ENCODE assay signal across 21 cellular contexts in the genomic region with DNA sequence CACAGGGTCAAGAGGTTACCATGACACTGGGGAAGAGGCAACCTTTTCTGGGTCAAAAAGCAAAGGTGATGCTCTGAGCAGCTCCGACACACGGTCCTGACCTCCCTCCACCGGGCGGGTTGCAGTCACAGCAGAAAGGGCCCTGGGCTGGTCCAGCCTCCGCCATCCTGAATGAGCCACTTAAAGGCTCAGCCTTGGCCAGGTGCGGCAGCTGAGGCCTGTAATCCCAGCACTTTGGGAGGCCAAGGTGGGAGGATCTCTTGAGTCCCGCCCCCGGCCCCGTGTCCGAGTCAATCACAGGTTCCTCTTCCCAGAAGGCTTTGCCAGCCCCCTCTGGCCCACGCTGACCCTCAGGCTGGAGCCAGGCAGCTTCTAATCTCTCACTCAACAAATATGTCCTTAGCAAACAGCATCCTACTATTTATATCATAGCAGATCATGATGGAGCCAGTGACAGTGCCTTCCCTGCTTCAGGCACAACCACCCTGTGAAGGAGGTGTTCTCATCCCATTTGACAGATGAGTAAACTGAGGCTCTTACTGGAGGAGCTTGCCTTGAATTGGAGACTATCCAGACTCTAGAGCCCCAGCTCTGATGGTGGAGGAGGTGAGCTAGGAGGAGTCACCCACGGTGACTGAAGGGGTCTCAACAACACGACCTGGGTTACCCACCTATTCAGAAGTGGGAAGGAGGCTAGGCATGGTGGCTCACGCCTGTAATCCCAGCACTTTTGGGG.
DNase-seq lines count a peak whose midpoint lies in the region; ATAC-seq, FAIRE-seq and TF ChIP-seq lines count a peak whose summit lies in the region.
"Had no signal": no experiment of that assay in that cellular context is flagged by ENCODE, and none has a peak within 500 bp of the region (broad histone marks: within the 10 kb centered on the region; RNA-seq: fewer than 3 reads in every experiment).

No MANE protein-coding gene starts in this region.

- in situ Hi-C loops in HepG2 (cut with HindIII; ENCODE audit: extremely low pct_ligation_motif_present, low pct_unique_long_range_greater_than_20kb) (no loop called here), K562 (cut with MboI) (no loop called here)

- H3K4me1 Mint-ChIP-seq in neural progenitor cell, result peaks cover 24% of the 10 kb centered on the region
- no peaks in the 10 kb centered on the region for H3K4me1 Mint-ChIP-seq in T-cell

- DNase-seq in HepG2 (ENCODE audit: low spot score) (no peak), right lobe of liver (no peak), K562 (ENCODE audit: extremely low read depth in 1 of 4, low spot score in 3 of 4) (no peak), neural progenitor cell (ENCODE audit: low spot score) (no peak), upper lobe of right lung (no peak), T-cell (no peak)
- no peak for DNase-seq in activated naive CD4-positive, alpha-beta T cell treated with Interleukin-2 at 50 U/mL for 16 hours
- no peak for DNase-seq in activated CD4-positive, CD25-positive, alpha-beta regulatory T cell (lab: John Stamatoyannopoulos, UW)
- DNase-seq: activated CD8-positive, alpha-beta T cell treated with anti-CD3 and anti-CD28 coated beads for 36 hours; activated T-cell treated with anti-CD3 and anti-CD28 coated beads, Interleukin-2, amount 50 U/mL, for 24 hours; CD4-positive, alpha-beta T cell; DMS153; effector memory CD8-positive, alpha-beta T cell; NCI-H1436 treated with DMSO at 0.1 percent for 48 hours; NCI-H2171 treated with DMSO at 0.1 percent for 48 hours; NCI-H774; PC-9; stimulated activated CD4-positive, alpha-beta T cell treated with anti-CD3 and anti-CD28 coated beads, Interleukin-12 subunit alpha, Interleukin-12 subunit beta, amount 100 ng/mL, for 4 hours had no signal

- H2AFZ ChIP-seq in HepG2 (ENCODE audit: low read length), result no peak overlapping the region
- no peak overlapping the region for H2AFZ ChIP-seq in K562 (ENCODE audit: low read depth, low read length)
- H2AFZ ChIP-seq in neural progenitor cell (replicated peaks), result no peak overlapping the region
- H2AFZ ChIP-seq: PC-9 had no signal

- no peaks in the 10 kb centered on the region for H3K9me1 ChIP-seq in K562 (ENCODE audit: control insufficient read depth, insufficient read depth, low read length)

- H3K27me3 ChIP-seq in HepG2 (ENCODE audit: control insufficient read depth in 1 of 2, insufficient read depth in 2 of 2, low read length in 2 of 2) (no peaks in the 10 kb centered on the region), right lobe of liver (no peaks in the 10 kb centered on the region), K562 (ENCODE audit: control insufficient read depth in 2 of 2, insufficient read depth in 2 of 2, low read length in 2 of 2) (no peaks in the 10 kb centered on the region), neural progenitor cell (no peaks in the 10 kb centered on the region), upper lobe of right lung (no peaks in the 10 kb centered on the region)

- no peak for TF ChIP-seq RAD21 in HepG2 (CRISPR knock-in tag; IDR thresholded peaks at IDR 0.05)
- TF ChIP-seq RAD21 in K562 (CRISPR knock-in tag; conservative IDR thresholded peaks at IDR 0.05 in 1 of 2, IDR thresholded peaks at IDR 0.05 in 1 of 2), result no peak

- intact Hi-C loops in HepG2 (cut with micrococcal nuclease; ENCODE audit: unreplicated experiment) (no loop called here), right lobe of liver (cut with DNase I) (no loop called here), K562 (cut with micrococcal nuclease) (no loop called here), upper lobe of right lung (cut with DNase I) (no loop called here)

- H3K36me3 Mint-ChIP-seq in neural progenitor cell (peaks cover 15% of the 10 kb centered on the region), T-cell (peaks cover 13% of the 10 kb centered on the region)
- H3K36me3 Mint-ChIP-seq: activated naive CD8-positive, alpha-beta T cell had no signal

- CTCF ChIA-PET in HepG2 (lab: Yijun Ruan, JAX; ENCODE audit: low intra/inter-chr PET ratio, low total read pairs) (no interaction called here), K562 (lab: Yijun Ruan, JAX; ENCODE audit: low intra/inter-chr PET ratio) (no interaction called here), T-cell (lab: Charles Lee) (interaction anchor here in 1 of 2 donors (0.7 kb wide), 1 partner anchor 17 kb away, joined by 3 read pairs; no protein-coding TSS in a partner anchor)

- H3K4me2 ChIP-seq in HepG2 (ENCODE audit: low read depth, low read length) (no peak overlapping the region), K562 (ENCODE audit: insufficient read depth, low read length) (no peak overlapping the region), neural progenitor cell (no peak overlapping the region)
- H3K4me2 ChIP-seq: PC-9 had no signal

- peaks cover 4% of the 10 kb centered on the region for H3K27me3 Mint-ChIP-seq in neural progenitor cell (ENCODE audit: insufficient read depth, low read depth)
- H3K27me3 Mint-ChIP-seq in T-cell, result no peaks in the 10 kb centered on the region
- H3K27me3 Mint-ChIP-seq: activated CD8-positive, alpha-beta T cell treated with anti-CD3 and anti-CD28 coated beads for 36 hours; activated naive CD8-positive, alpha-beta T cell; activated T-cell treated with anti-CD3 and anti-CD28 coated beads, Interleukin-2, amount 50 U/mL, for 24 hours; CD4-positive, alpha-beta T cell; effector memory CD8-positive, alpha-beta T cell had no signal

- H4K20me1 ChIP-seq in HepG2 (ENCODE audit: insufficient read depth, low read length) (no peaks in the 10 kb centered on the region), K562 (replicated peaks; ENCODE audit: control insufficient read depth, insufficient read depth, low read length) (no peaks in the 10 kb centered on the region), neural progenitor cell (ENCODE audit: low read depth) (no peaks in the 10 kb centered on the region)

- TF ChIP-seq EP300 in HepG2 (IDR thresholded peaks at IDR 0.05; ENCODE audit: low read depth in 2 of 2, low read length in 2 of 2), result no peak
- no peak for TF ChIP-seq EP300 in HepG2 (CRISPR knock-in tag; IDR thresholded peaks at IDR 0.05; ENCODE audit: borderline replicate concordance)
- TF ChIP-seq EP300 in K562 (IDR thresholded peaks at IDR 0.05; ENCODE audit: low read length), result no peak

- peak overlapping the region; percentile 58 for H3K27ac Mint-ChIP-seq in neural progenitor cell
- no peak overlapping the region for H3K27ac Mint-ChIP-seq in T-cell
- H3K27ac Mint-ChIP-seq: activated CD8-positive, alpha-beta T cell treated with anti-CD3 and anti-CD28 coated beads for 36 hours; activated naive CD8-positive, alpha-beta T cell; activated T-cell treated with anti-CD3 and anti-CD28 coated beads, Interleukin-2, amount 50 U/mL, for 24 hours; CD4-positive, alpha-beta T cell had no signal

- no peak for ATAC-seq in HepG2
- ATAC-seq in right lobe of liver, result no peak
- ATAC-seq in K562, result no peak
- ATAC-seq in upper lobe of right lung, result no peak
- no peak for ATAC-seq in T-cell (replicated peaks in 1 of 4)
- ATAC-seq: activated CD8-positive, alpha-beta T cell treated with anti-CD3 and anti-CD28 coated beads for 36 hours; effector memory CD8-positive, alpha-beta T cell had no signal

- BruUV-seq in HepG2 (replicated peaks; lab: Mats Ljungman, UMichigan) (no TSS peak), K562 (replicated peaks; lab: Mats Ljungman, UMichigan) (no TSS peak)

- H3K4me3 Mint-ChIP-seq in neural progenitor cell (no peak overlapping the region), T-cell (no peak overlapping the region)
- H3K4me3 Mint-ChIP-seq: activated CD8-positive, alpha-beta T cell treated with anti-CD3 and anti-CD28 coated beads for 36 hours; activated naive CD8-positive, alpha-beta T cell; activated T-cell treated with anti-CD3 and anti-CD28 coated beads, Interleukin-2, amount 50 U/mL, for 24 hours; CD4-positive, alpha-beta T cell; effector memory CD8-positive, alpha-beta T cell; neural crest cell had no signal

- no peak overlapping the region for H3K4me3 ChIP-seq in HepG2 (replicated peaks in 1 of 3; ENCODE audit: insufficient read depth in 1 of 3, low read depth in 2 of 3, low read length in 3 of 3)
- H3K4me3 ChIP-seq in right lobe of liver, result no peak overlapping the region
- H3K4me3 ChIP-seq in K562, result no peak overlapping the region
- H3K4me3 ChIP-seq in neural progenitor cell, result no peak overlapping the region
- no peak overlapping the region for H3K4me3 ChIP-seq in upper lobe of right lung
- H3K4me3 ChIP-seq: PC-9 had no signal

- H3K9me3 Mint-ChIP-seq in neural progenitor cell (peaks cover 8% of the 10 kb centered on the region), T-cell (peaks cover 0 to 3% (median 0%) of the 10 kb centered on the region in 3 donors)
- H3K9me3 Mint-ChIP-seq: CD4-positive, alpha-beta T cell; effector memory CD8-positive, alpha-beta T cell had no signal

- no peak for TF ChIP-seq POLR2A in HepG2 (IDR thresholded peaks at IDR 0.05; ENCODE audit: insufficient read depth in 1 of 2, low read depth in 2 of 2, low read length in 2 of 2)
- TF ChIP-seq POLR2A in right lobe of liver (IDR thresholded peaks at IDR 0.05), result no peak
- TF ChIP-seq POLR2A in K562 (conservative IDR thresholded peaks at IDR 0.05), result no peak

- H3K27ac ChIP-seq in HepG2 (ENCODE audit: extremely low read length, insufficient read depth, low read length), result no peak overlapping the region
- no peak overlapping the region for H3K27ac ChIP-seq in right lobe of liver
- H3K27ac ChIP-seq in K562 (ENCODE audit: extremely low read depth, low read depth, low read length), result no peak overlapping the region
- H3K27ac ChIP-seq in neural progenitor cell, result no peak overlapping the region
- peak overlapping the region; percentile 17 for H3K27ac ChIP-seq in upper lobe of right lung
- H3K27ac ChIP-seq: PC-9 had no signal

- H3K4me1 ChIP-seq in HepG2 (ENCODE audit: insufficient read depth, low read length) (no peaks in the 10 kb centered on the region), right lobe of liver (no peaks in the 10 kb centered on the region), K562 (replicated peaks in 1 of 2; ENCODE audit: control insufficient read depth in 2 of 2, insufficient read depth in 2 of 2, low read length in 2 of 2) (peaks cover 0 to 19% of the 10 kb centered on the region in 2 experiments; a peak in 1 of 5 replicates), neural progenitor cell (peaks cover 11% of the 10 kb centered on the region), upper lobe of right lung (peaks cover 34% of the 10 kb centered on the region)

- FAIRE-seq in HepG2 (lab: Jason Lieb, UNC), result no peak
- no peak for FAIRE-seq in K562 (lab: Jason Lieb, UNC)
- FAIRE-seq: G401.6 had no signal

- TF ChIP-seq CTCF in HepG2 (CRISPR knock-in tag; IDR thresholded peaks at IDR 0.05) (no peak), right lobe of liver (IDR thresholded peaks at IDR 0.05) (no peak), K562 (IDR thresholded peaks at IDR 0.05 in 2 of 3, conservative IDR thresholded peaks at IDR 0.05 in 1 of 3; ENCODE audit: insufficient read depth in 2 of 3, low read depth in 1 of 3, low read length in 3 of 3) (no peak), neural progenitor cell (IDR thresholded peaks at IDR 0.05) (no peak), upper lobe of right lung (IDR thresholded peaks at IDR 0.05) (no peak)

- H3K9ac ChIP-seq in HepG2 (ENCODE audit: insufficient read depth, low read depth, low read length) (no peak overlapping the region), K562 (ENCODE audit: insufficient read depth in 1 of 2, low read depth in 2 of 2, low read length in 2 of 2) (peak overlapping the region in 1 of 2 experiments; percentile 23; a peak in 1 of 4 replicates), neural progenitor cell (no peak overlapping the region)

- H3K79me2 ChIP-seq in HepG2 (ENCODE audit: insufficient read depth, low read length) (no peaks in the 10 kb centered on the region), K562 (ENCODE audit: control insufficient read depth, insufficient read depth, low read length) (no peaks in the 10 kb centered on the region; the same call in 2 of the 3 replicates), neural progenitor cell (ENCODE audit: low read depth) (no peaks in the 10 kb centered on the region)

- POLR2A ChIA-PET in HepG2 (lab: Yijun Ruan, JAX), result no interaction called here
- POLR2A ChIA-PET in K562 (lab: Yijun Ruan, JAX), result no interaction called here
- POLR2A ChIA-PET in T-cell (lab: Charles Lee), result no interaction called here

- H3K36me3 ChIP-seq in HepG2 (replicated peaks in 1 of 2; ENCODE audit: control insufficient read depth in 1 of 2, insufficient read depth in 2 of 2, low read length in 2 of 2), result peaks cover 3 to 36% of the 10 kb centered on the region in 2 experiments
- no peaks in the 10 kb centered on the region for H3K36me3 ChIP-seq in right lobe of liver
- H3K36me3 ChIP-seq in K562 (ENCODE audit: control insufficient read depth, insufficient read depth, low read length), result peaks cover 45% of the 10 kb centered on the region
- peaks cover 2% of the 10 kb centered on the region for H3K36me3 ChIP-seq in neural progenitor cell
- peaks cover 53% of the 10 kb centered on the region for H3K36me3 ChIP-seq in upper lobe of right lung

- peaks cover 22% of the 10 kb centered on the region for H3F3A ChIP-seq in neural progenitor cell (ENCODE audit: low read depth)

- H3K9me3 ChIP-seq in HepG2 (ENCODE audit: low read length) (peaks cover 7% of the 10 kb centered on the region), right lobe of liver (peaks cover 0 to 6% (median 0%) of the 10 kb centered on the region in 4 donors), K562 (replicated peaks; ENCODE audit: control insufficient read depth, insufficient read depth, low read depth, low read length) (peaks cover 12% of the 10 kb centered on the region), neural progenitor cell (ENCODE audit: low read depth) (peaks cover 7% of the 10 kb centered on the region), upper lobe of right lung (no peaks in the 10 kb centered on the region)

- WGBS in HepG2 (ENCODE audit: low lambda C conversion rate), result 97% methylated on average over 14 of the region's 14 CpGs
- 93% methylated on average over 3 of the region's 14 CpGs for WGBS in right lobe of liver (ENCODE audit: insufficient coverage, low coverage, low lambda C conversion rate, missing lambda C conversion rate)
- 75% methylated on average over 14 of the region's 14 CpGs for WGBS in K562 (ENCODE audit: insufficient coverage, low coverage, missing lambda C conversion rate)
